ENCODE assay signal across 8 cellular contexts in genomic region chr7:49731836-49732235, GRCh38. TPM values are rescaled to one million over a fixed set of nuclear protein-coding genes. Genes with fewer than 3 reads are reported as not detected.
"Had no signal": no experiment of that assay in that cellular context is flagged by ENCODE, and none has a peak within 500 bp of the region (broad histone marks: within the 10 kb centered on the region; RNA-seq: fewer than 3 reads in every experiment).

No MANE protein-coding gene starts in this region.

- H3K27ac ChIP-seq: HL-60, KMS-11 had no signal

- DNase-seq: IMR-90, KG1 had no signal

- H3K4me3 ChIP-seq: K562 had no signal

RNA-seq across cellular contexts. Expression of gene VWC2, which starts 41.6 kb away (rescaled TPM):
- total RNA-seq: HepG2, HT-29, HT1080, IMR-90, K562 had no signal
